1 cellular context compared by ENCODE assay signal in genomic region chr15:56187665-56188064, GRCh38.
TF ChIP-seq lines count a peak whose summit lies in the region.

No MANE protein-coding gene starts in this region.

TF ChIP-seq in HepG2, 621 proteins besides CTCF, POLR2A, EP300 and RAD21 (continues in another document):
- no peak for TF ChIP-seq ZNF33A (CRISPR knock-in tag; IDR thresholded peaks at IDR 0.05; ENCODE audit: borderline replicate concordance)
- TF ChIP-seq ZNF136 (CRISPR knock-in tag; IDR thresholded peaks at IDR 0.05; ENCODE audit: low read depth) = no peak
- TF ChIP-seq ZNF577 (CRISPR knock-in tag; IDR thresholded peaks at IDR 0.05; ENCODE audit: borderline replicate concordance, low read depth) = no peak
- no peak for TF ChIP-seq KLF9 (CRISPR knock-in tag; IDR thresholded peaks at IDR 0.05; ENCODE audit: low read depth)
- TF ChIP-seq ZFP36 (IDR thresholded peaks at IDR 0.05; ENCODE audit: borderline replicate concordance, low read depth, low read length, partially characterized antibody) = no peak
- TF ChIP-seq SOX13 (IDR thresholded peaks at IDR 0.05) = no peak
- TF ChIP-seq SOX13 (CRISPR knock-in tag; conservative IDR thresholded peaks at IDR 0.05 in 1 of 2, IDR thresholded peaks at IDR 0.05 in 1 of 2) = peak in 1 of 2 experiments; percentile 40; a peak in 1 of 4 replicates
- 0 out of 2 replicates have a peak, but pooled peaks have one; percentile 12 for TF ChIP-seq ELF3 (CRISPR knock-in tag; IDR thresholded peaks at IDR 0.05)
- TF ChIP-seq MTF1 (CRISPR knock-in tag; IDR thresholded peaks at IDR 0.05) = no peak
- TF ChIP-seq KDM4B (CRISPR knock-in tag; IDR thresholded peaks at IDR 0.05) = no peak
- TF ChIP-seq NR3C1 (CRISPR knock-in tag; IDR thresholded peaks at IDR 0.05) = no peak
- no peak for TF ChIP-seq TCF12 (IDR thresholded peaks at IDR 0.05)
- TF ChIP-seq TCF12 (CRISPR knock-in tag; IDR thresholded peaks at IDR 0.05) = no peak
- no peak for TF ChIP-seq ZNF280B (CRISPR knock-in tag; IDR thresholded peaks at IDR 0.05; ENCODE audit: borderline replicate concordance)
- no peak for TF ChIP-seq AKAP8 (CRISPR knock-in tag; IDR thresholded peaks at IDR 0.05)
- TF ChIP-seq SCMH1 (CRISPR knock-in tag; IDR thresholded peaks at IDR 0.05; ENCODE audit: borderline replicate concordance) = no peak
- TF ChIP-seq MXD3 (CRISPR knock-in tag; IDR thresholded peaks at IDR 0.05) = no peak
- TF ChIP-seq ZNF510 (CRISPR knock-in tag; IDR thresholded peaks at IDR 0.05; ENCODE audit: low read depth) = no peak
- no peak for TF ChIP-seq POLR2AphosphoS2 (IDR thresholded peaks at IDR 0.05; ENCODE audit: low read depth, low read length)
- no peak for TF ChIP-seq ZNF138 (CRISPR knock-in tag; IDR thresholded peaks at IDR 0.05; ENCODE audit: low read depth)
- TF ChIP-seq ARID3A (IDR thresholded peaks at IDR 0.05; ENCODE audit: low read depth, low read length) = peak; percentile 82
- no peak for TF ChIP-seq FOXP1 (IDR thresholded peaks at IDR 0.05)
- peak; percentile 18; the same call in 1 of the 2 replicates for TF ChIP-seq FOXP1 (CRISPR knock-in tag; IDR thresholded peaks at IDR 0.05)
- TF ChIP-seq IKZF1 (IDR thresholded peaks at IDR 0.05) = no peak
- TF ChIP-seq ATF7 (IDR thresholded peaks at IDR 0.05) = no peak
- no peak for TF ChIP-seq ATF7 (CRISPR knock-in tag; IDR thresholded peaks at IDR 0.05)
- TF ChIP-seq ZNF709 (CRISPR knock-in tag; IDR thresholded peaks at IDR 0.05) = no peak
- TF ChIP-seq FOXA3 (CRISPR knock-in tag; IDR thresholded peaks at IDR 0.05) = peak; percentile 47; the same call in 1 of the 2 replicates
- no peak for TF ChIP-seq MAFG (CRISPR knock-in tag; IDR thresholded peaks at IDR 0.05)
- TF ChIP-seq GLI4 (CRISPR knock-in tag; IDR thresholded peaks at IDR 0.05; ENCODE audit: borderline replicate concordance) = no peak
- TF ChIP-seq ZNF225 (CRISPR knock-in tag; IDR thresholded peaks at IDR 0.05) = no peak
- TF ChIP-seq PAWR (CRISPR knock-in tag; IDR thresholded peaks at IDR 0.05; ENCODE audit: borderline replicate concordance) = no peak
- TF ChIP-seq ZNF552 (CRISPR knock-in tag; IDR thresholded peaks at IDR 0.05; ENCODE audit: borderline replicate concordance) = no peak
- no peak for TF ChIP-seq LRRFIP1 (CRISPR knock-in tag; conservative IDR thresholded peaks at IDR 0.05)
- no peak for TF ChIP-seq ZNF646 (CRISPR knock-in tag; IDR thresholded peaks at IDR 0.05)
- TF ChIP-seq PLRG1 (conservative IDR thresholded peaks at IDR 0.05) = no peak
- TF ChIP-seq ZMYM2 (CRISPR knock-in tag; IDR thresholded peaks at IDR 0.05) = no peak
- no peak for TF ChIP-seq TBX3 (IDR thresholded peaks at IDR 0.05; ENCODE audit: borderline replicate concordance)
- TF ChIP-seq MIXL1 (CRISPR knock-in tag; IDR thresholded peaks at IDR 0.05) = peak; percentile 25; the same call in 1 of the 2 replicates
- TF ChIP-seq BRCA1 (CRISPR knock-in tag; IDR thresholded peaks at IDR 0.05) = no peak
- TF ChIP-seq TSC22D2 (CRISPR knock-in tag; IDR thresholded peaks at IDR 0.05; ENCODE audit: borderline replicate concordance) = no peak
- no peak for TF ChIP-seq ZMAT3 (CRISPR knock-in tag; conservative IDR thresholded peaks at IDR 0.05)
- no peak for TF ChIP-seq USF2 (IDR thresholded peaks at IDR 0.05; ENCODE audit: low read depth, low read length)
- no peak for TF ChIP-seq USF2 (CRISPR knock-in tag; IDR thresholded peaks at IDR 0.05; ENCODE audit: borderline replicate concordance)
- no peak for TF ChIP-seq KLF11 (CRISPR knock-in tag; IDR thresholded peaks at IDR 0.05)
- no peak for TF ChIP-seq ZNF770 (CRISPR knock-in tag; IDR thresholded peaks at IDR 0.05)
- TF ChIP-seq HNF4G (IDR thresholded peaks at IDR 0.05; ENCODE audit: borderline replicate concordance, low read depth, low read length) = peak; percentile 51; the same call in 1 of the 2 replicates
- TF ChIP-seq HNF4G (CRISPR knock-in tag; IDR thresholded peaks at IDR 0.05; ENCODE audit: borderline replicate concordance, low read depth) = no peak
- TF ChIP-seq BCL3 (CRISPR knock-in tag; IDR thresholded peaks at IDR 0.05) = no peak
- no peak for TF ChIP-seq ZBTB14 (CRISPR knock-in tag; IDR thresholded peaks at IDR 0.05)
- no peak for TF ChIP-seq ZFP90 (CRISPR knock-in tag; IDR thresholded peaks at IDR 0.05; ENCODE audit: borderline replicate concordance)
